Comparison of ENCODE assay signal across 1 cellular context in genomic region chr2:21288299-21288698, GRCh38.
TF ChIP-seq lines count a peak whose summit lies in the region.

No MANE protein-coding gene starts in this region.

TF ChIP-seq in K562, 482 proteins besides CTCF, POLR2A, EP300 and RAD21 (continued from another document):
- TF ChIP-seq, protein P1, sequence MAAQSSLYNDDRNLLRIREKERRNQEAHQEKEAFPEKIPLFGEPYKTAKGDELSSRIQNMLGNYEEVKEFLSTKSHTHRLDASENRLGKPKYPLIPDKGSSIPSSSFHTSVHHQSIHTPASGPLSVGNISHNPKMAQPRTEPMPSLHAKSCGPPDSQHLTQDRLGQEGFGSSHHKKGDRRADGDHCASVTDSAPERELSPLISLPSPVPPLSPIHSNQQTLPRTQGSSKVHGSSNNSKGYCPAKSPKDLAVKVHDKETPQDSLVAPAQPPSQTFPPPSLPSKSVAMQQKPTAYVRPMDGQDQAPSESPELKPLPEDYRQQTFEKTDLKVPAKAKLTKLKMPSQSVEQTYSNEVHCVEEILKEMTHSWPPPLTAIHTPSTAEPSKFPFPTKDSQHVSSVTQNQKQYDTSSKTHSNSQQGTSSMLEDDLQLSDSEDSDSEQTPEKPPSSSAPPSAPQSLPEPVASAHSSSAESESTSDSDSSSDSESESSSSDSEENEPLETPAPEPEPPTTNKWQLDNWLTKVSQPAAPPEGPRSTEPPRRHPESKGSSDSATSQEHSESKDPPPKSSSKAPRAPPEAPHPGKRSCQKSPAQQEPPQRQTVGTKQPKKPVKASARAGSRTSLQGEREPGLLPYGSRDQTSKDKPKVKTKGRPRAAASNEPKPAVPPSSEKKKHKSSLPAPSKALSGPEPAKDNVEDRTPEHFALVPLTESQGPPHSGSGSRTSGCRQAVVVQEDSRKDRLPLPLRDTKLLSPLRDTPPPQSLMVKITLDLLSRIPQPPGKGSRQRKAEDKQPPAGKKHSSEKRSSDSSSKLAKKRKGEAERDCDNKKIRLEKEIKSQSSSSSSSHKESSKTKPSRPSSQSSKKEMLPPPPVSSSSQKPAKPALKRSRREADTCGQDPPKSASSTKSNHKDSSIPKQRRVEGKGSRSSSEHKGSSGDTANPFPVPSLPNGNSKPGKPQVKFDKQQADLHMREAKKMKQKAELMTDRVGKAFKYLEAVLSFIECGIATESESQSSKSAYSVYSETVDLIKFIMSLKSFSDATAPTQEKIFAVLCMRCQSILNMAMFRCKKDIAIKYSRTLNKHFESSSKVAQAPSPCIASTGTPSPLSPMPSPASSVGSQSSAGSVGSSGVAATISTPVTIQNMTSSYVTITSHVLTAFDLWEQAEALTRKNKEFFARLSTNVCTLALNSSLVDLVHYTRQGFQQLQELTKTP (IDR thresholded peaks at IDR 0.05; ENCODE audit: low read depth in 1 of 2, partially characterized antibody in 2 of 2) = no peak
- TF ChIP-seq, protein P2, sequence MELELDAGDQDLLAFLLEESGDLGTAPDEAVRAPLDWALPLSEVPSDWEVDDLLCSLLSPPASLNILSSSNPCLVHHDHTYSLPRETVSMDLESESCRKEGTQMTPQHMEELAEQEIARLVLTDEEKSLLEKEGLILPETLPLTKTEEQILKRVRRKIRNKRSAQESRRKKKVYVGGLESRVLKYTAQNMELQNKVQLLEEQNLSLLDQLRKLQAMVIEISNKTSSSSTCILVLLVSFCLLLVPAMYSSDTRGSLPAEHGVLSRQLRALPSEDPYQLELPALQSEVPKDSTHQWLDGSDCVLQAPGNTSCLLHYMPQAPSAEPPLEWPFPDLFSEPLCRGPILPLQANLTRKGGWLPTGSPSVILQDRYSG (tag; conservative IDR thresholded peaks at IDR 0.05; ENCODE audit: low read depth) = no peak
